In genomic region chr18:43271593-43272432, GRCh38 we compare ENCODE assay signal across 1 cellular context.
TF ChIP-seq lines count a peak whose summit lies in the region.

No MANE protein-coding gene starts in this region.

TF ChIP-seq in Ishikawa, 13 proteins besides CTCF, POLR2A, EP300 and RAD21 (continued from another document):
- TF ChIP-seq, protein P1, sequence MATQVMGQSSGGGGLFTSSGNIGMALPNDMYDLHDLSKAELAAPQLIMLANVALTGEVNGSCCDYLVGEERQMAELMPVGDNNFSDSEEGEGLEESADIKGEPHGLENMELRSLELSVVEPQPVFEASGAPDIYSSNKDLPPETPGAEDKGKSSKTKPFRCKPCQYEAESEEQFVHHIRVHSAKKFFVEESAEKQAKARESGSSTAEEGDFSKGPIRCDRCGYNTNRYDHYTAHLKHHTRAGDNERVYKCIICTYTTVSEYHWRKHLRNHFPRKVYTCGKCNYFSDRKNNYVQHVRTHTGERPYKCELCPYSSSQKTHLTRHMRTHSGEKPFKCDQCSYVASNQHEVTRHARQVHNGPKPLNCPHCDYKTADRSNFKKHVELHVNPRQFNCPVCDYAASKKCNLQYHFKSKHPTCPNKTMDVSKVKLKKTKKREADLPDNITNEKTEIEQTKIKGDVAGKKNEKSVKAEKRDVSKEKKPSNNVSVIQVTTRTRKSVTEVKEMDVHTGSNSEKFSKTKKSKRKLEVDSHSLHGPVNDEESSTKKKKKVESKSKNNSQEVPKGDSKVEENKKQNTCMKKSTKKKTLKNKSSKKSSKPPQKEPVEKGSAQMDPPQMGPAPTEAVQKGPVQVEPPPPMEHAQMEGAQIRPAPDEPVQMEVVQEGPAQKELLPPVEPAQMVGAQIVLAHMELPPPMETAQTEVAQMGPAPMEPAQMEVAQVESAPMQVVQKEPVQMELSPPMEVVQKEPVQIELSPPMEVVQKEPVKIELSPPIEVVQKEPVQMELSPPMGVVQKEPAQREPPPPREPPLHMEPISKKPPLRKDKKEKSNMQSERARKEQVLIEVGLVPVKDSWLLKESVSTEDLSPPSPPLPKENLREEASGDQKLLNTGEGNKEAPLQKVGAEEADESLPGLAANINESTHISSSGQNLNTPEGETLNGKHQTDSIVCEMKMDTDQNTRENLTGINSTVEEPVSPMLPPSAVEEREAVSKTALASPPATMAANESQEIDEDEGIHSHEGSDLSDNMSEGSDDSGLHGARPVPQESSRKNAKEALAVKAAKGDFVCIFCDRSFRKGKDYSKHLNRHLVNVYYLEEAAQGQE (IDR thresholded peaks at IDR 0.05; ENCODE audit: low read depth) = no peak
- TF ChIP-seq EGR1 (IDR thresholded peaks at IDR 0.05) = no peak
- no peak for TF ChIP-seq MAX (IDR thresholded peaks at IDR 0.05)
- TF ChIP-seq CREB1 (IDR thresholded peaks at IDR 0.05; ENCODE audit: low read depth) = no peak
